ENCODE assay signal across 17 cellular contexts in the genomic region with DNA sequence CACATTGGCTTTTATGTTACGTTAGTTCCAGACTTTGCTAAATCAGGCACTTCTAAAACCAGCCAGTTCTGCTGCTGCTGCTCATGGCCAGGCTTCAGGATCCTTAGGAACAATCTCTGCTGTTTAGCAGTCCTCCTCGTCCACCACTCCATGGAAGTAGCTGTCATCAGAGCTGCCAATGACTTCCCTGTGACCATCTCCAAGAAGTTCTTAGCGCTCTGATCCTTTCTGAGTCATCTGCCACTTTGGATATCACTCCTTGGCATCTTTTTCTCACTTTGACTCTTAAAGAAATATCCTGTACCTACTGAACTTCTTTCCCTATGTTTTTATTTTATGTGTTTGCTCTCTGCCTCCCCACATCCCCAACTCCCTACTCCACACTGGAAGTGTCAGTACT. TPM values are rescaled to one million over a fixed set of nuclear protein-coding genes. Genes with fewer than 3 reads are reported as not detected.
DNase-seq lines count a peak whose midpoint lies in the region; ATAC-seq, FAIRE-seq and TF ChIP-seq lines count a peak whose summit lies in the region.
"Had no signal": no experiment of that assay in that cellular context is flagged by ENCODE, and none has a peak within 500 bp of the region (broad histone marks: within the 10 kb centered on the region; RNA-seq: fewer than 3 reads in every experiment).

No MANE protein-coding gene starts in this region.

- no peak overlapping the region for H3K27ac ChIP-seq in HEK293 (ENCODE audit: extremely low read depth, low read depth, low read length)
- H3K27ac ChIP-seq in left lung, result no peak overlapping the region
- H3K27ac ChIP-seq in skeletal muscle tissue (ENCODE audit: low read depth, low read length), result peak overlapping the region; percentile 45
- H3K27ac ChIP-seq: PC-9, testis had no signal

- intact Hi-C loops in left lung (cut with DNase I), result no loop called here

- H3K4me1 ChIP-seq in HEK293 (ENCODE audit: control insufficient read depth, insufficient read depth, low read length) (peaks cover 15% of the 10 kb centered on the region), left lung (peaks cover 8 to 23% of the 10 kb centered on the region in 2 donors), skeletal muscle tissue (ENCODE audit: control insufficient read depth in 3 of 3, insufficient read depth in 3 of 3, low read length in 3 of 3) (peaks cover 15 to 22% (median 20%) of the 10 kb centered on the region in 3 donors)
- H3K4me1 ChIP-seq: testis had no signal

- peak; percentile 13 for FAIRE-seq in TTC549 (lab: Jason Lieb, UNC)

- DNase-seq in left lung, result no peak
- DNase-seq in GOT3 (lab: John Stamatoyannopoulos, UW), result no peak
- no peak for DNase-seq in GM20000 (ENCODE audit: low spot score)
- no peak for DNase-seq in activated CD4-positive, alpha-beta memory T cell treated with anti-CD3 and anti-CD28 coated beads, Interleukin-2, amount 10 ng/mL, durations not matched to agents 7 days and 5 days
- DNase-seq: activated CD4-positive, alpha-beta T cell treated with anti-CD3 and anti-CD28 coated beads, Interleukin-2, amount 50 U/mL, for 4 hours; activated T-cell treated with anti-CD3 and anti-CD28 coated beads, Interleukin-2, amount 50 U/mL, for 72 hours; NCI-H526; nephron progenitor cell; PC-9; stimulated activated CD4-positive, alpha-beta T cell treated with anti-CD3 and anti-CD28 coated beads, Interleukin-4, amount 100 ng/mL, for 1 hour; testis had no signal

- TF ChIP-seq CTCF in HEK293 (tag by site-specific recombination; IDR thresholded peaks at IDR 0.05), result no peak
- TF ChIP-seq CTCF in left lung (IDR thresholded peaks at IDR 0.05), result no peak
- no peak for TF ChIP-seq CTCF in GM20000 (IDR thresholded peaks at IDR 0.05; ENCODE audit: extremely low read depth, missing control alignments)

- no peak overlapping the region for H3K4me3 ChIP-seq in HEK293 (ENCODE audit: low read depth, low read length)
- H3K4me3 ChIP-seq in left lung, result no peak overlapping the region
- H3K4me3 ChIP-seq in skeletal muscle tissue (ENCODE audit: low read length in 3 of 3), result no peak overlapping the region
- H3K4me3 ChIP-seq: lung, PC-9, testis had no signal

- no peaks in the 10 kb centered on the region for H3K27me3 Mint-ChIP-seq in activated CD4-positive, alpha-beta memory T cell treated with anti-CD3 and anti-CD28 coated beads, Interleukin-2, amount 10 ng/mL, durations not matched to agents 7 days and 5 days

- H3K27me3 ChIP-seq in left lung, result no peaks in the 10 kb centered on the region
- no peaks in the 10 kb centered on the region for H3K27me3 ChIP-seq in skeletal muscle tissue (ENCODE audit: control insufficient read depth in 3 of 3, insufficient read depth in 3 of 3, low read length in 3 of 3)
- H3K27me3 ChIP-seq: testis had no signal

- CTCF ChIA-PET in HEK293 (lab: Yijun Ruan, JAX), result no interaction called here
- CTCF ChIA-PET in activated CD4-positive, alpha-beta memory T cell treated with anti-CD3 and anti-CD28 coated beads, Interleukin-2, amount 10 ng/mL, durations not matched to agents 7 days and 5 days (lab: Charles Lee), result interaction anchor here (1.5 kb wide), 1 partner anchor 459 kb away, joined by 4 read pairs; no protein-coding TSS in a partner anchor

- H3K9me3 ChIP-seq in HEK293 (ENCODE audit: control insufficient read depth, insufficient read depth, low read depth, low read length) (no peaks in the 10 kb centered on the region), left lung (no peaks in the 10 kb centered on the region), skeletal muscle tissue (ENCODE audit: control insufficient read depth in 3 of 3, low read length in 3 of 3) (no peaks in the 10 kb centered on the region)
- H3K9me3 ChIP-seq: testis had no signal

- no peak overlapping the region for H3K4me3 Mint-ChIP-seq in activated CD4-positive, alpha-beta memory T cell treated with anti-CD3 and anti-CD28 coated beads, Interleukin-2, amount 10 ng/mL, durations not matched to agents 7 days and 5 days
- H3K4me3 Mint-ChIP-seq: activated T-cell treated with anti-CD3 and anti-CD28 coated beads, Interleukin-2, amount 50 U/mL, for 72 hours; B cell; nephron progenitor cell had no signal

- no peak overlapping the region for H3K27ac Mint-ChIP-seq in activated CD4-positive, alpha-beta memory T cell treated with anti-CD3 and anti-CD28 coated beads, Interleukin-2, amount 10 ng/mL, durations not matched to agents 7 days and 5 days
- H3K27ac Mint-ChIP-seq: activated T-cell treated with anti-CD3 and anti-CD28 coated beads, Interleukin-2, amount 50 U/mL, for 72 hours; B cell had no signal

- H3K36me3 ChIP-seq in HEK293 (ENCODE audit: control insufficient read depth in 2 of 2, insufficient read depth in 1 of 2, low read length in 2 of 2) (no peaks in the 10 kb centered on the region), left lung (no peaks in the 10 kb centered on the region), skeletal muscle tissue (ENCODE audit: control insufficient read depth in 3 of 3, insufficient read depth in 3 of 3, low read length in 3 of 3) (no peaks in the 10 kb centered on the region)

- H3K9ac ChIP-seq in skeletal muscle tissue (ENCODE audit: low read depth in 1 of 3, low read length in 3 of 3), result no peak overlapping the region

- H3K4me1 Mint-ChIP-seq in activated CD4-positive, alpha-beta memory T cell treated with anti-CD3 and anti-CD28 coated beads, Interleukin-2, amount 10 ng/mL, durations not matched to agents 7 days and 5 days, result peaks cover 6% of the 10 kb centered on the region

- ATAC-seq in left lung, result peak; percentile 16
- no peak for ATAC-seq in GM19023 (IDR thresholded peaks at IDR 0.05; ENCODE audit: unreplicated experiment)
- ATAC-seq: activated T-cell treated with anti-CD3 and anti-CD28 coated beads, Interleukin-2, amount 50 U/mL, for 72 hours had no signal

- POLR2A ChIA-PET in HEK293 (lab: Yijun Ruan, JAX), result no interaction called here
- POLR2A ChIA-PET in activated CD4-positive, alpha-beta memory T cell treated with anti-CD3 and anti-CD28 coated beads, Interleukin-2, amount 10 ng/mL, durations not matched to agents 7 days and 5 days (lab: Charles Lee), result no interaction called here

- H3K36me3 Mint-ChIP-seq in activated CD4-positive, alpha-beta memory T cell treated with anti-CD3 and anti-CD28 coated beads, Interleukin-2, amount 10 ng/mL, durations not matched to agents 7 days and 5 days (ENCODE audit: low read depth), result no peaks in the 10 kb centered on the region

- H3K9me3 Mint-ChIP-seq in activated CD4-positive, alpha-beta memory T cell treated with anti-CD3 and anti-CD28 coated beads, Interleukin-2, amount 10 ng/mL, durations not matched to agents 7 days and 5 days, result no peaks in the 10 kb centered on the region
- H3K9me3 Mint-ChIP-seq: activated T-cell treated with anti-CD3 and anti-CD28 coated beads, Interleukin-2, amount 50 U/mL, for 72 hours; nephron progenitor cell had no signal

TF ChIP-seq in HEK293, 187 proteins besides CTCF, POLR2A, EP300 and RAD21:
- TF ChIP-seq ZNF664 (tag by site-specific recombination; IDR thresholded peaks at IDR 0.05), result peak; percentile 62; the same call in 1 of the 2 replicates
- no peak for TF ChIP-seq WT1 (tag by site-specific recombination; IDR thresholded peaks at IDR 0.05)

RNA-seq across cellular contexts. Expression of a gene that starts 14.7 kb away (rescaled TPM):
- total RNA-seq in left lung (100 to 1,000 TPM; 114 to 135 TPM), skeletal muscle tissue (83.0 TPM)
- 100 to 1,000 TPM; 117 to 125 TPM for total RNA-seq in activated CD4-positive, alpha-beta memory T cell treated with anti-CD3 and anti-CD28 coated beads, Interleukin-2, amount 10 ng/mL, durations not matched to agents 7 days and 5 days
